8 cellular contexts compared by ENCODE assay signal in genomic region chr3:72445827-72446405, GRCh38. TPM values are rescaled to one million over a fixed set of nuclear protein-coding genes. Genes with fewer than 3 reads are reported as not detected.
DNase-seq lines count a peak whose midpoint lies in the region; ATAC-seq, FAIRE-seq and TF ChIP-seq lines count a peak whose summit lies in the region.

No MANE protein-coding gene starts in this region.

- peak overlapping the region; percentile 74 for H3K9ac ChIP-seq in SK-N-MC (ENCODE audit: insufficient read length)

- peak; percentile 64 for FAIRE-seq in GM12891 (lab: Jason Lieb, UNC)

- DNase-seq in GM12891 (ENCODE audit: insufficient read length, low spot score) (no peak), SK-N-MC (ENCODE audit: low read depth, low spot score) (no peak), fibroblast of mammary gland (ENCODE audit: low read depth) (no peak), sigmoid colon (no peak), NCI-H345 (lab: John Stamatoyannopoulos, UW) (no peak)
- DNase-seq in stimulated activated CD4-positive, alpha-beta T cell treated with anti-CD3 and anti-CD28 coated beads, Interleukin-1b, Interleukin-23, amount 100 ng/mL, for 48 hours, result no peak
- no peak for DNase-seq in stimulated activated CD4-positive, alpha-beta T cell treated with anti-CD3 and anti-CD28 coated beads, Interleukin-15, amount 100 ng/mL, for 24 hours

- no peak for TF ChIP-seq EP300 in sigmoid colon (IDR thresholded peaks at IDR 0.05)

- ATAC-seq in GM18498 (IDR thresholded peaks at IDR 0.05; ENCODE audit: unreplicated experiment), result no peak

- intact Hi-C loops in sigmoid colon (cut with DNase I), result loop anchor here (5.0 to 10.0 kb wide), 4 partner anchors 171 to 489 kb away; no protein-coding TSS in a partner anchor

- H3K9me3 ChIP-seq in SK-N-MC (ENCODE audit: low read depth, low read length), result no peaks in the 10 kb centered on the region
- H3K9me3 ChIP-seq in sigmoid colon, result no peaks in the 10 kb centered on the region

- H3K4me3 ChIP-seq in SK-N-MC, result peak overlapping the region; percentile 83
- H3K4me3 ChIP-seq in fibroblast of mammary gland (ENCODE audit: control insufficient read depth, low read depth, low read length), result peak overlapping the region; percentile 95
- H3K4me3 ChIP-seq in sigmoid colon, result peak overlapping the region; percentile 63 to 92 (median 88)

- H3K27ac ChIP-seq in SK-N-MC (no peak overlapping the region), sigmoid colon (peak overlapping the region; percentile 85 to 96 (median 92))

- H3K27me3 ChIP-seq in sigmoid colon, result no peaks in the 10 kb centered on the region

- no peak for TF ChIP-seq CTCF in fibroblast of mammary gland (conservative IDR thresholded peaks at IDR 0.05; ENCODE audit: control insufficient read depth, insufficient read depth, low read depth, low read length)
- TF ChIP-seq CTCF in sigmoid colon (IDR thresholded peaks at IDR 0.05), result no peak

- no peaks in the 10 kb centered on the region for H3K36me3 ChIP-seq in SK-N-MC (ENCODE audit: insufficient read depth, low read length)
- H3K36me3 ChIP-seq in sigmoid colon, result no peaks in the 10 kb centered on the region

- 2 to 3% methylated on average over 8 of the region's 8 CpGs for WGBS in sigmoid colon, 2 donors

- H3K4me1 ChIP-seq in sigmoid colon, result peaks cover 0 to 48% (median 31%) of the 10 kb centered on the region in 4 donors

- TF ChIP-seq POLR2A in GM12891 (IDR thresholded peaks at IDR 0.05; ENCODE audit: low read depth, low read length) (no peak), sigmoid colon (IDR thresholded peaks at IDR 0.05) (no peak)

TF ChIP-seq in GM12891, 5 proteins besides CTCF, POLR2A, EP300 and RAD21:
- TF ChIP-seq POU2F2 (IDR thresholded peaks at IDR 0.05; ENCODE audit: low read depth, low read length) (no peak), PAX5 (IDR thresholded peaks at IDR 0.05; ENCODE audit: insufficient read depth, low read length, severe bottlenecking) (no peak), POLR2AphosphoS5 (IDR thresholded peaks at IDR 0.05; ENCODE audit: low read depth, low read length) (no peak), SPI1 (IDR thresholded peaks at IDR 0.05; ENCODE audit: low read depth, low read length) (no peak), TAF1 (IDR thresholded peaks at IDR 0.05; ENCODE audit: low read depth, low read length) (no peak)

RNA-seq across cellular contexts. Expression of gene RYBP, which starts 0.5 kb away (rescaled TPM):
- polyA plus RNA-seq in GM12891 (2012; ENCODE audit: low read depth, missing spikeins), result 7.5 TPM
- 10 to 100 TPM; 14.2 to 18.0 (median 16.4) TPM for total RNA-seq in sigmoid colon
- polyA plus RNA-seq in sigmoid colon, result 10 to 100 TPM in 2 of 3 donors, 1 to 10 TPM in 1; 8.9 to 12.0 (median 10.2) TPM
